Comparison of ENCODE assay signal across 13 cellular contexts in genomic region chr13:46748300-46748699, GRCh38.
"Had no signal": no experiment of that assay in that cellular context is flagged by ENCODE, and none has a peak within 500 bp of the region (broad histone marks: within the 10 kb centered on the region; RNA-seq: fewer than 3 reads in every experiment).

No MANE protein-coding gene starts in this region.

- H3K9me3 Mint-ChIP-seq: activated CD4-positive, alpha-beta memory T cell treated with anti-CD3 and anti-CD28 coated beads for 36 hours; activated naive CD8-positive, alpha-beta T cell treated with anti-CD3 and anti-CD28 coated beads, Interleukin-2, amount 10 ng/mL, durations not matched to agents 7 days and 5 days; activated T-cell treated with anti-CD3 and anti-CD28 coated beads, Interleukin-2, amount 50 U/mL, for 72 hours; nephron; type B pancreatic cell had no signal

- H3K27ac Mint-ChIP-seq: activated CD4-positive, alpha-beta memory T cell treated with anti-CD3 and anti-CD28 coated beads for 36 hours; activated naive CD8-positive, alpha-beta T cell treated with anti-CD3 and anti-CD28 coated beads, Interleukin-2, amount 10 ng/mL, durations not matched to agents 7 days and 5 days; activated T-cell treated with anti-CD3 and anti-CD28 coated beads, Interleukin-2, amount 50 U/mL, for 72 hours; type B pancreatic cell had no signal

- FAIRE-seq: endometrium had no signal

- H3K27me3 ChIP-seq: ascending aorta, esophagus squamous epithelium, foreskin keratinocyte had no signal

- DNase-seq: activated CD4-positive, alpha-beta memory T cell treated with anti-CD3 and anti-CD28 coated beads for 36 hours; activated naive CD8-positive, alpha-beta T cell treated with anti-CD3 and anti-CD28 coated beads, Interleukin-2, amount 10 ng/mL, durations not matched to agents 7 days and 5 days; activated T-cell treated with anti-CD3 and anti-CD28 coated beads, Interleukin-2, amount 50 U/mL, for 72 hours; esophagus squamous epithelium; foreskin keratinocyte; head of caudate nucleus; mammary epithelial cell; stimulated activated CD4-positive, alpha-beta T cell treated with anti-CD3 and anti-CD28 coated beads, Interleukin-2, amount 100 ng/mL, for 48 hours; stimulated activated naive CD4-positive, alpha-beta T cell treated with Interleukin-2 at 50 U/mL for 16 hours had no signal

- H3K9me3 ChIP-seq: ascending aorta, esophagus squamous epithelium had no signal

- H3K4me3 Mint-ChIP-seq: activated CD4-positive, alpha-beta memory T cell treated with anti-CD3 and anti-CD28 coated beads for 36 hours; activated naive CD8-positive, alpha-beta T cell treated with anti-CD3 and anti-CD28 coated beads, Interleukin-2, amount 10 ng/mL, durations not matched to agents 7 days and 5 days; activated T-cell treated with anti-CD3 and anti-CD28 coated beads, Interleukin-2, amount 50 U/mL, for 72 hours; nephron; type B pancreatic cell had no signal

- H3K27me3 Mint-ChIP-seq: activated CD4-positive, alpha-beta memory T cell treated with anti-CD3 and anti-CD28 coated beads for 36 hours; activated naive CD8-positive, alpha-beta T cell treated with anti-CD3 and anti-CD28 coated beads, Interleukin-2, amount 10 ng/mL, durations not matched to agents 7 days and 5 days; type B pancreatic cell had no signal

- ATAC-seq: activated T-cell treated with anti-CD3 and anti-CD28 coated beads, Interleukin-2, amount 50 U/mL, for 72 hours; foreskin keratinocyte had no signal

- H3K4me3 ChIP-seq: ascending aorta, esophagus squamous epithelium had no signal

- H3K4me1 ChIP-seq: ascending aorta, esophagus squamous epithelium, foreskin keratinocyte had no signal
